ENCODE assay signal across 8 cellular contexts in the genomic region with DNA sequence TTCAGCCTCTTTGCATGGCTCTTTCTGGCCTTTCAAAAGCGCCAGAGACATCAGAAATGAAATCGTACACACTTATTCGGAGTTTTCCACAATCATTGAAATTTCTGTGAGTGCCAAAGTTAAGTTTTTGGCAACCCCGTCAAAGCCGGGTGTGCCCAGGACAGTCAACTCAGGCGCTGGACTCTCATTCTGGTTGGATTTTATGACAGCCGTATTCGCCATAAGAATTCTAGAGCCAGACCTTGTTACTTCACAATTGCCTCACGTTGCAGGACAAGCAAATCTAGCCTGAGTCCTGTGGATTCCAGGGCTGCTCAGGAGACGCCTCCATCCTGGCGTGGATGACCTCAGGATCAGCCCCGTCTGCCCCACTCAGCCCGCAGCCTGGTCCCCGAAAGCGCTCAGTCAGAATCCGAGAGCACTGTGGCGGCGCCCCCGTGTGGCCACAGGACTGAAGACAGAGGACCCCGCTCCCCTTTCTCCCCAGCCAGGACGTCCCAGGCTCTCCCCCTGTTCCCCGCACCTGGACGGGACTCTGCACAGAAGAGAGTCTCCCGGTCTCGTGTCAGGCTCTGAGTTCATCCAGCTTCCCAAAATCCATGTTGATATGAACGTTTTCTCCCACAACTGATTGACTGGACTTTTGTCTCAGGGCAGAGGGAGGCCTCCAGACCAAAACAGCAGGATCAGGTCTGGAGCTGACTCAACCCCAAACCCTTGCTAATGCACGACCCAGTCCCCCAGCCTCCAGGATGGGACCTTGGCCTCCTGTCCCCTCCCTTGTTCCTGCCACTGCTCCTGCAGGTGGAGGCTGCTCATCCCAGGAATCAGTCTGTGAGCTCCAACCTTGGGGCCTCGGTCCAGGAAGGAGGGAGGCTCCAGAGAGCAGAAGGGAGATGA. TPM values are rescaled to one million over a fixed set of nuclear protein-coding genes. Genes with fewer than 3 reads are reported as not detected.
DNase-seq lines count a peak whose midpoint lies in the region; ATAC-seq, FAIRE-seq and TF ChIP-seq lines count a peak whose summit lies in the region.

No MANE protein-coding gene starts in this region.

- intact Hi-C loops in pancreas (cut with DNase I): loop anchor here in 1 of 3 donors (5.0 kb wide), 1 partner anchor 44 kb away; no protein-coding TSS in a partner anchor

- TF ChIP-seq CTCF in GM23338 (conservative IDR thresholded peaks at IDR 0.05; ENCODE audit: low read depth in 2 of 2) (peak; percentile 76 to 92), glutamatergic neuron (IDR thresholded peaks at IDR 0.05; ENCODE audit: partially characterized antibody, unreplicated experiment) (peak; percentile 68), pancreas (IDR thresholded peaks at IDR 0.05) (peak; percentile 45 to 73 (median 64))

- H3F3A ChIP-seq in GM23338 (replicated peaks; ENCODE audit: low read depth): 0 out of 2 replicates have a peak, but pooled peaks cover 2% of the 10 kb centered on the region

- H3K36me3 ChIP-seq in GM23338 (ENCODE audit: insufficient read depth): no peaks in the 10 kb centered on the region; the same call in 1 of the 2 replicates
- H3K36me3 ChIP-seq in pancreas: no peaks in the 10 kb centered on the region

- H3K9me3 ChIP-seq in pancreas: no peaks in the 10 kb centered on the region

- H3K36me3 Mint-ChIP-seq in GM23338 (ENCODE audit: low read depth): peaks cover 21% of the 10 kb centered on the region
- H3K36me3 Mint-ChIP-seq in glutamatergic neuron (ENCODE audit: unreplicated experiment): peaks cover 7% of the 10 kb centered on the region

- no peak overlapping the region; the same call in 2 of the 3 replicates for H3K4me3 Mint-ChIP-seq in GM23338
- no peak overlapping the region for H3K4me3 Mint-ChIP-seq in glutamatergic neuron (ENCODE audit: unreplicated experiment)

- ATAC-seq in GM23338 (peak; percentile 97), pancreas (peak; percentile 94 to 100 (median 99)), HG03196 (IDR thresholded peaks at IDR 0.05; ENCODE audit: unreplicated experiment) (no peak)

- H3K27me3 ChIP-seq in GM23338 (ENCODE audit: insufficient read depth) (peaks cover 7% of the 10 kb centered on the region; the same call in 1 of the 2 replicates), pancreas (no peaks in the 10 kb centered on the region)

- H3K9me3 Mint-ChIP-seq in GM23338 (peaks cover 31% of the 10 kb centered on the region), glutamatergic neuron (ENCODE audit: unreplicated experiment) (peaks cover 5% of the 10 kb centered on the region)

- H3K27ac Mint-ChIP-seq in GM23338 (no peak overlapping the region), glutamatergic neuron (ENCODE audit: unreplicated experiment) (no peak overlapping the region)

- H3K27ac ChIP-seq in GM23338 (ENCODE audit: low read depth) (no peak overlapping the region), pancreas (no peak overlapping the region)

- H3K4me1 Mint-ChIP-seq in GM23338 (peaks cover 7% of the 10 kb centered on the region; the same call in 2 of the 3 replicates), glutamatergic neuron (ENCODE audit: low read depth, unreplicated experiment) (no peaks in the 10 kb centered on the region)

- peak overlapping the region; percentile 86 for H2AFZ ChIP-seq in GM23338

- H3K9me2 ChIP-seq in GM23338 (ENCODE audit: insufficient read depth): 0 out of 2 replicates have a peak, but pooled peaks cover 3% of the 10 kb centered on the region

- H3K27me3 Mint-ChIP-seq in GM23338 (ENCODE audit: insufficient read depth, low read depth, poor library complexity) (peaks cover 10% of the 10 kb centered on the region), glutamatergic neuron (ENCODE audit: unreplicated experiment) (peaks cover 2% of the 10 kb centered on the region)

- no peaks in the 10 kb centered on the region for H3K79me2 ChIP-seq in GM23338 (replicated peaks; ENCODE audit: insufficient read depth)

- 17 to 19% methylated on average over 28 of the region's 28 CpGs for WGBS in pancreas, 2 donors

- H3K4me1 ChIP-seq in GM23338 (ENCODE audit: insufficient read depth) (peaks cover 7% of the 10 kb centered on the region), pancreas (no peaks in the 10 kb centered on the region)

- no peaks in the 10 kb centered on the region for H4K20me1 ChIP-seq in GM23338 (replicated peaks; ENCODE audit: insufficient read depth)

- H3K4me3 ChIP-seq in GM23338: 0 out of 2 replicates have a peak overlapping the region, but pooled peaks have one; percentile 34
- H3K4me3 ChIP-seq in pancreas: no peak overlapping the region

- FAIRE-seq in pancreas (lab: Jason Lieb, UNC) (no peak), urothelium cell line (lab: Jason Lieb, UNC) (no peak)

- peak overlapping the region; percentile 64 for H3K4me2 ChIP-seq in GM23338

- DNase-seq in CD1c-positive myeloid dendritic cell (ENCODE audit: extremely low spot score) (peak; percentile 88), GM23338 (ENCODE audit: low spot score) (peak; percentile 96), RPMI7951 (ENCODE audit: low read depth) (peak; percentile 67), activated gamma-delta T cell (lab: John Stamatoyannopoulos, UW) (peak; percentile 64), glutamatergic neuron (peak; percentile 83), pancreas (peak; percentile 59 to 95 (median 82)), urothelium cell line (ENCODE audit: low spot score) (peak; percentile 78)

TF ChIP-seq in GM23338, 12 proteins besides CTCF, POLR2A, EP300 and RAD21 (continues in another document):
- TF ChIP-seq, protein P1, sequence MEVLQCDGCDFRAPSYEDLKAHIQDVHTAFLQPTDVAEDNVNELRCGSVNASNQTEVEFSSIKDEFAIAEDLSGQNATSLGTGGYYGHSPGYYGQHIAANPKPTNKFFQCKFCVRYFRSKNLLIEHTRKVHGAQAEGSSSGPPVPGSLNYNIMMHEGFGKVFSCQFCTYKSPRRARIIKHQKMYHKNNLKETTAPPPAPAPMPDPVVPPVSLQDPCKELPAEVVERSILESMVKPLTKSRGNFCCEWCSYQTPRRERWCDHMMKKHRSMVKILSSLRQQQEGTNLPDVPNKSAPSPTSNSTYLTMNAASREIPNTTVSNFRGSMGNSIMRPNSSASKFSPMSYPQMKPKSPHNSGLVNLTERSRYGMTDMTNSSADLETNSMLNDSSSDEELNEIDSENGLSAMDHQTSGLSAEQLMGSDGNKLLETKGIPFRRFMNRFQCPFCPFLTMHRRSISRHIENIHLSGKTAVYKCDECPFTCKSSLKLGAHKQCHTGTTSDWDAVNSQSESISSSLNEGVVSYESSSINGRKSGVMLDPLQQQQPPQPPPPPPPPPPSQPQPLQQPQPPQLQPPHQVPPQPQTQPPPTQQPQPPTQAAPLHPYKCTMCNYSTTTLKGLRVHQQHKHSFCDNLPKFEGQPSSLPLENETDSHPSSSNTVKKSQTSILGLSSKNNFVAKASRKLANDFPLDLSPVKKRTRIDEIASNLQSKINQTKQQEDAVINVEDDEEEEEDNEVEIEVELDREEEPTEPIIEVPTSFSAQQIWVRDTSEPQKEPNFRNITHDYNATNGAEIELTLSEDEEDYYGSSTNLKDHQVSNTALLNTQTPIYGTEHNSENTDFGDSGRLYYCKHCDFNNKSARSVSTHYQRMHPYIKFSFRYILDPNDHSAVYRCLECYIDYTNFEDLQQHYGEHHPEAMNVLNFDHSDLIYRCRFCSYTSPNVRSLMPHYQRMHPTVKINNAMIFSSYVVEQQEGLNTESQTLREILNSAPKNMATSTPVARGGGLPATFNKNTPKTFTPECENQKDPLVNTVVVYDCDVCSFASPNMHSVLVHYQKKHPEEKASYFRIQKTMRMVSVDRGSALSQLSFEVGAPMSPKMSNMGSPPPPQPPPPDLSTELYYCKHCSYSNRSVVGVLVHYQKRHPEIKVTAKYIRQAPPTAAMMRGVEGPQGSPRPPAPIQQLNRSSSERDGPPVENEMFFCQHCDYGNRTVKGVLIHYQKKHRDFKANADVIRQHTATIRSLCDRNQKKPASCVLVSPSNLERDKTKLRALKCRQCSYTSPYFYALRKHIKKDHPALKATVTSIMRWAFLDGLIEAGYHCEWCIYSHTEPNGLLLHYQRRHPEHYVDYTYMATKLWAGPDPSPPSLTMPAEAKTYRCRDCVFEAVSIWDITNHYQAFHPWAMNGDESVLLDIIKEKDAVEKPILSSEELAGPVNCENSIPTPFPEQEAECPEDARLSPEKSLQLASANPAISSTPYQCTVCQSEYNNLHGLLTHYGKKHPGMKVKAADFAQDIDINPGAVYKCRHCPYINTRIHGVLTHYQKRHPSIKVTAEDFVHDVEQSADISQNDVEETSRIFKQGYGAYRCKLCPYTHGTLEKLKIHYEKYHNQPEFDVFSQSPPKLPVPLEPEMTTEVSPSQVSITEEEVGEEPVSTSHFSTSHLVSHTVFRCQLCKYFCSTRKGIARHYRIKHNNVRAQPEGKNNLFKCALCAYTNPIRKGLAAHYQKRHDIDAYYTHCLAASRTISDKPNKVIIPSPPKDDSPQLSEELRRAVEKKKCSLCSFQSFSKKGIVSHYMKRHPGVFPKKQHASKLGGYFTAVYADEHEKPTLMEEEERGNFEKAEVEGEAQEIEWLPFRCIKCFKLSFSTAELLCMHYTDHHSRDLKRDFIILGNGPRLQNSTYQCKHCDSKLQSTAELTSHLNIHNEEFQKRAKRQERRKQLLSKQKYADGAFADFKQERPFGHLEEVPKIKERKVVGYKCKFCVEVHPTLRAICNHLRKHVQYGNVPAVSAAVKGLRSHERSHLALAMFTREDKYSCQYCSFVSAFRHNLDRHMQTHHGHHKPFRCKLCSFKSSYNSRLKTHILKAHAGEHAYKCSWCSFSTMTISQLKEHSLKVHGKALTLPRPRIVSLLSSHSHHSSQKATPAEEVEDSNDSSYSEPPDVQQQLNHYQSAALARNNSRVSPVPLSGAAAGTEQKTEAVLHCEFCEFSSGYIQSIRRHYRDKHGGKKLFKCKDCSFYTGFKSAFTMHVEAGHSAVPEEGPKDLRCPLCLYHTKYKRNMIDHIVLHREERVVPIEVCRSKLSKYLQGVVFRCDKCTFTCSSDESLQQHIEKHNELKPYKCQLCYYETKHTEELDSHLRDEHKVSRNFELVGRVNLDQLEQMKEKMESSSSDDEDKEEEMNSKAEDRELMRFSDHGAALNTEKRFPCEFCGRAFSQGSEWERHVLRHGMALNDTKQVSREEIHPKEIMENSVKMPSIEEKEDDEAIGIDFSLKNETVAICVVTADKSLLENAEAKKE (CRISPR knock-in tag; IDR thresholded peaks at IDR 0.05): no peak
- TF ChIP-seq ZNF114 (CRISPR knock-in tag; IDR thresholded peaks at IDR 0.05) (no peak), JUNB (IDR thresholded peaks at IDR 0.05; ENCODE audit: unreplicated experiment) (no peak)

RNA-seq across cellular contexts. Expression of a gene that starts 38.2 kb away (rescaled TPM):
- total RNA-seq in GM23338 (2014; rRNA removed; shearing (Covaris generic)): 18.2 and 22.7 TPM in 2 replicates
- 12.7 and 13.4 TPM in 2 replicates for polyA plus RNA-seq in GM23338 (2016; fragmentation: Nextera tagmentation; extraction: Ambion mirVana)
- 42.3 and 42.9 TPM in 2 replicates for total RNA-seq in RPMI7951 (2014; rRNA removed; shearing (Covaris generic))
- total RNA-seq in glutamatergic neuron (ENCODE audit: unreplicated experiment): 0.42 TPM
- 10 to 100 TPM in 1 of 6 donors, 1 to 10 TPM in 5; 4.8 to 15.8 (median 5.7) TPM for total RNA-seq in pancreas
- 10 to 100 TPM; 13.6 to 22.6 TPM for polyA plus RNA-seq in pancreas

RNA-seq across cellular contexts. Expression of a gene that starts 56.3 kb away (rescaled TPM):
- total RNA-seq in GM23338 (2014; rRNA removed; shearing (Covaris generic)): 20.8 and 23.8 TPM in 2 replicates
- polyA plus RNA-seq in GM23338 (2016; fragmentation: Nextera tagmentation; extraction: Ambion mirVana): 8.8 and 9.2 TPM in 2 replicates
- total RNA-seq in RPMI7951 (2014; rRNA removed; shearing (Covaris generic)): 31.0 and 34.4 TPM in 2 replicates
- 3.6 TPM for total RNA-seq in glutamatergic neuron (ENCODE audit: unreplicated experiment)
- total RNA-seq in pancreas: 1 to 10 TPM in 2 of 6 donors, under 1 TPM in 4; 0.24 to 1.7 (median 0.51) TPM
- under 1 TPM; 0.23 to 0.76 TPM for polyA plus RNA-seq in pancreas
